ENCODE assay signal across 27 cellular contexts in the genomic region with DNA sequence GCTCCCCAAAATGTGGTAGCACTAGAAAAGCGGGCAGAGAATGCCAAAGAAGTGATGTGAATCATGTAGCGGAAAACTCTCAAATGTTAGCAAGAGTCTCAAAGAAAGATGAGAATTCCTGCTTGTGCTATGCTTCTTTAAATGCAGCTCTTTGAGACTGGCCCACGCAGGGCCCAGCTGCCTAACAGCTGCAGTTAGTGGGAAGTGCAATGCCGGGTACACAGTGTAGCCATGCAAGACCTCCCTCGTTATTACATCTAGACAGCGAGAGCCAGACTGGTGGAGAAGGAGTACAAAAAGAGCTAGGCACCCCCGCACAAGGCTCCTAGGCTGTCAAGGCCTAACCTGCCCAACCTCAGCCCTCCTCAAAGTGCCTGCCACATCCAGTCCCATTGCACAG.
A peak's percentile ranks its signal among the peaks of the same experiment; 100 is the strongest.
DNase-seq lines count a peak whose midpoint lies in the region; ATAC-seq and TF ChIP-seq lines count a peak whose summit lies in the region.
"Had no signal": no experiment of that assay in that cellular context is flagged by ENCODE, and none has a peak within 500 bp of the region (broad histone marks: within the 10 kb centered on the region; RNA-seq: fewer than 3 reads in every experiment).

No MANE protein-coding gene starts in this region.

- H3K4me3 ChIP-seq in mucosa of descending colon = no peak overlapping the region
- H3K4me3 ChIP-seq: transverse colon had no signal

- POLR2A ChIA-PET in activated B cell treated with CpG ODN at 0.5 μM for 24 hours (lab: Charles Lee) (no interaction called here), HEK293T (lab: Yijun Ruan, JAX) (no interaction called here)

- no peak for TF ChIP-seq CTCF in activated B cell treated with CpG ODN at 0.5 μM for 24 hours (IDR thresholded peaks at IDR 0.05)
- TF ChIP-seq CTCF in mucosa of descending colon (IDR thresholded peaks at IDR 0.05) = no peak

- peak overlapping the region; percentile 8 for H3K4me3 Mint-ChIP-seq in activated B cell treated with CpG ODN at 0.5 μM for 24 hours
- H3K4me3 Mint-ChIP-seq: activated CD8-positive, alpha-beta T cell treated with anti-CD3 and anti-CD28 coated beads, Interleukin-2, amount 10 ng/mL, durations not matched to agents 7 days and 5 days; central memory CD8-positive, alpha-beta T cell; natural killer cell; WTC11 had no signal

- no peaks in the 10 kb centered on the region for H3K36me3 ChIP-seq in mucosa of descending colon (ENCODE audit: low read depth)
- H3K36me3 ChIP-seq: transverse colon had no signal

- intact Hi-C loops in Right ventricle myocardium superior (cut with DNase I) (no loop called here), cardiac septum (cut with DNase I) (no loop called here), activated B cell treated with CpG ODN at 0.5 μM for 24 hours (cut with micrococcal nuclease) (loop anchor here (2.0 to 5.0 kb wide), 5 partner anchors 14 to 438 kb away; a partner anchor contains a TSS), mucosa of descending colon (cut with DNase I, micrococcal nuclease) (no loop called here)

- H3K4me1 Mint-ChIP-seq in activated B cell treated with CpG ODN at 0.5 μM for 24 hours = peaks cover 57% of the 10 kb centered on the region

- H3K36me3 Mint-ChIP-seq in activated B cell treated with CpG ODN at 0.5 μM for 24 hours (ENCODE audit: low read depth) = no peaks in the 10 kb centered on the region
- H3K36me3 Mint-ChIP-seq: natural killer cell had no signal

- H3K27ac Mint-ChIP-seq in activated B cell treated with CpG ODN at 0.5 μM for 24 hours = peak overlapping the region; percentile 19
- H3K27ac Mint-ChIP-seq: activated CD8-positive, alpha-beta T cell treated with anti-CD3 and anti-CD28 coated beads, Interleukin-2, amount 10 ng/mL, durations not matched to agents 7 days and 5 days; natural killer cell; WTC11 had no signal

- no peaks in the 10 kb centered on the region for H3K9me3 ChIP-seq in mucosa of descending colon
- H3K9me3 ChIP-seq: transverse colon had no signal

- H3K27me3 Mint-ChIP-seq in activated B cell treated with CpG ODN at 0.5 μM for 24 hours = no peaks in the 10 kb centered on the region

- DNase-seq in Right ventricle myocardium superior (no peak), cardiac septum (ENCODE audit: low spot score) (no peak), activated B cell treated with CpG ODN at 0.5 μM for 24 hours (no peak), mucosa of descending colon (no peak), glomerular visceral epithelial cell (ENCODE audit: extremely low spot score) (no peak), HEK293T (ENCODE audit: extremely low spot score) (no peak)
- no peak for DNase-seq in stimulated activated CD8-positive, alpha-beta memory T cell treated with anti-CD3 and anti-CD28 coated beads, Interleukin-4, amount 100 ng/mL, for 48 hours
- DNase-seq: activated CD8-positive, alpha-beta T cell treated with anti-CD3 and anti-CD28 coated beads, Interleukin-2, amount 10 ng/mL, durations not matched to agents 7 days and 5 days; activated gamma-delta T cell; activated T-cell treated with anti-CD3 and anti-CD28 coated beads for 4 hours; glutamatergic neuron; natural killer cell; NCI-H1105; NCI-H1930; NCI-H226; NCI-H748 treated with DMSO at 0.1 percent for 48 hours; SHP77; stimulated activated CD4-positive, alpha-beta T cell treated with anti-CD3 and anti-CD28 coated beads, Interleukin-4, amount 100 ng/mL, for 1 hour; stimulated activated naive CD8-positive, alpha-beta T cell treated with anti-CD3 and anti-CD28 coated beads, Interleukin-15, Interleukin-2, amounts not matched to agents 100 U/mL and 50 U/mL, for 24 hours; SW 1271; T1000; transverse colon had no signal

- CTCF ChIA-PET in activated B cell treated with CpG ODN at 0.5 μM for 24 hours (lab: Charles Lee) (no interaction called here), HEK293T (lab: Yijun Ruan, JAX) (no interaction called here)

- no peaks in the 10 kb centered on the region for H3K9me3 Mint-ChIP-seq in activated B cell treated with CpG ODN at 0.5 μM for 24 hours
- H3K9me3 Mint-ChIP-seq: central memory CD8-positive, alpha-beta T cell; natural killer cell had no signal

- no peaks in the 10 kb centered on the region for H3K4me1 ChIP-seq in mucosa of descending colon (ENCODE audit: low read depth)

- peak; percentile 48 for ATAC-seq in Right ventricle myocardium superior (ENCODE audit: poor library complexity)
- peak; percentile 53 for ATAC-seq in activated B cell treated with CpG ODN at 0.5 μM for 24 hours (ENCODE audit: low read depth)
- ATAC-seq in mucosa of descending colon = peak; percentile 44
- no peak for ATAC-seq in HG02884 (IDR thresholded peaks at IDR 0.05; ENCODE audit: unreplicated experiment)
- ATAC-seq: activated CD8-positive, alpha-beta T cell treated with anti-CD3 and anti-CD28 coated beads, Interleukin-2, amount 10 ng/mL, durations not matched to agents 7 days and 5 days; HCT116; left lobe of liver; natural killer cell; stimulated activated naive CD8-positive, alpha-beta T cell treated with anti-CD3 and anti-CD28 coated beads, Interleukin-15, Interleukin-2, amounts not matched to agents 100 U/mL and 50 U/mL, for 24 hours; WTC11 had no signal

TF ChIP-seq in HEK293T, 16 proteins besides CTCF, POLR2A, EP300 and RAD21:
- no peak for TF ChIP-seq ARNT (IDR thresholded peaks at IDR 0.05)
